Comparison of ENCODE assay signal across 1 cellular context in genomic region chr4:1870578-1871443, GRCh38.
A peak's percentile ranks its signal among the peaks of the same experiment; 100 is the strongest.
TF ChIP-seq lines count a peak whose summit lies in the region.

NSD2 (plus strand) TSS chr4:1871393; CDS start chr4:1900655, 29,262 bp downstream.

TF ChIP-seq in HepG2, 621 proteins besides CTCF, POLR2A, EP300 and RAD21 (continued from another document and continues in another):
- TF ChIP-seq ZNF318 (CRISPR knock-in tag; IDR thresholded peaks at IDR 0.05) (no peak; the same call in none of the 2 replicates), KDM4B (CRISPR knock-in tag; IDR thresholded peaks at IDR 0.05) (no peak), PHF8 (CRISPR knock-in tag; IDR thresholded peaks at IDR 0.05) (peak; percentile 79), ZNF83 (CRISPR knock-in tag; IDR thresholded peaks at IDR 0.05; ENCODE audit: borderline replicate concordance) (0 out of 2 replicates have a peak, but pooled peaks have one; percentile 86), SCMH1 (CRISPR knock-in tag; IDR thresholded peaks at IDR 0.05; ENCODE audit: borderline replicate concordance) (no peak), ZNF75D (CRISPR knock-in tag; IDR thresholded peaks at IDR 0.05; ENCODE audit: borderline replicate concordance) (no peak), KDM2A (CRISPR knock-in tag; IDR thresholded peaks at IDR 0.05; ENCODE audit: borderline replicate concordance, low read depth) (peak; percentile 89; the same call in 1 of the 2 replicates), POLR2G (IDR thresholded peaks at IDR 0.05; ENCODE audit: low read depth, low read length) (peak; percentile 78), RFX3 (CRISPR knock-in tag; IDR thresholded peaks at IDR 0.05) (no peak), ZNF672 (CRISPR knock-in tag; IDR thresholded peaks at IDR 0.05) (no peak), NFE2L2 (IDR thresholded peaks at IDR 0.05; ENCODE audit: low read length) (no peak), ZNF546 (CRISPR knock-in tag; conservative IDR thresholded peaks at IDR 0.05) (peak; percentile 96), ZNF44 (CRISPR knock-in tag; IDR thresholded peaks at IDR 0.05) (no peak), ZNF589 (CRISPR knock-in tag; conservative IDR thresholded peaks at IDR 0.05) (no peak), FIP1L1 (IDR thresholded peaks at IDR 0.05; ENCODE audit: borderline replicate concordance, insufficient read depth, low read depth, low read length) (no peak), REL (CRISPR knock-in tag; conservative IDR thresholded peaks at IDR 0.05) (peak; percentile 72), SAFB2 (CRISPR knock-in tag; IDR thresholded peaks at IDR 0.05; ENCODE audit: borderline replicate concordance, low read depth) (peak; percentile 87; the same call in 1 of the 2 replicates), SIN3B (IDR thresholded peaks at IDR 0.05; ENCODE audit: low read length) (no peak), ZNF552 (CRISPR knock-in tag; IDR thresholded peaks at IDR 0.05; ENCODE audit: borderline replicate concordance) (peak; percentile 92), ZBTB34 (CRISPR knock-in tag; IDR thresholded peaks at IDR 0.05) (peak; percentile 52; the same call in 1 of the 2 replicates), ZNF253 (CRISPR knock-in tag; IDR thresholded peaks at IDR 0.05; ENCODE audit: borderline replicate concordance) (peak; percentile 70; the same call in 1 of the 2 replicates), CREB3 (CRISPR knock-in tag; IDR thresholded peaks at IDR 0.05) (no peak), TFDP2 (CRISPR knock-in tag; IDR thresholded peaks at IDR 0.05) (peak; percentile 95), ZNF18 (CRISPR knock-in tag; IDR thresholded peaks at IDR 0.05; ENCODE audit: insufficient replicate concordance) (peak; percentile 91), RFX5 (IDR thresholded peaks at IDR 0.05; ENCODE audit: low read depth, low read length) (peak; percentile 60; the same call in 1 of the 2 replicates), MXI1 (IDR thresholded peaks at IDR 0.05; ENCODE audit: borderline replicate concordance, low read depth, low read length) (no peak; the same call in 2 of the 3 replicates), RXRB (CRISPR knock-in tag; IDR thresholded peaks at IDR 0.05; ENCODE audit: borderline replicate concordance) (0 out of 2 replicates have a peak, but pooled peaks have one; percentile 6), KDM3A (CRISPR knock-in tag; IDR thresholded peaks at IDR 0.05; ENCODE audit: low read depth) (no peak), ZBTB33 (CRISPR knock-in tag; IDR thresholded peaks at IDR 0.05) (no peak), ZBTB49 (CRISPR knock-in tag; IDR thresholded peaks at IDR 0.05; ENCODE audit: borderline replicate concordance) (no peak), ZNF616 (CRISPR knock-in tag; IDR thresholded peaks at IDR 0.05; ENCODE audit: low read depth) (peak; percentile 86), ZNF232 (CRISPR knock-in tag; IDR thresholded peaks at IDR 0.05; ENCODE audit: borderline replicate concordance) (peak; percentile 86; the same call in 1 of the 2 replicates), ZNF580 (CRISPR knock-in tag; IDR thresholded peaks at IDR 0.05; ENCODE audit: borderline replicate concordance, low read depth) (0 out of 2 replicates have a peak, but pooled peaks have one; percentile 29), ZNF382 (CRISPR knock-in tag; IDR thresholded peaks at IDR 0.05; ENCODE audit: borderline replicate concordance) (no peak), SOX13 (IDR thresholded peaks at IDR 0.05) (no peak), SOX13 (CRISPR knock-in tag; conservative IDR thresholded peaks at IDR 0.05 in 1 of 2, IDR thresholded peaks at IDR 0.05 in 1 of 2) (no peak; a peak in 2 of 4 replicates), ZNF547 (CRISPR knock-in tag; IDR thresholded peaks at IDR 0.05) (peak; percentile 95), IKZF5 (CRISPR knock-in tag; IDR thresholded peaks at IDR 0.05) (no peak)
